Comparison of ENCODE assay signal across 23 cellular contexts in the genomic region with DNA sequence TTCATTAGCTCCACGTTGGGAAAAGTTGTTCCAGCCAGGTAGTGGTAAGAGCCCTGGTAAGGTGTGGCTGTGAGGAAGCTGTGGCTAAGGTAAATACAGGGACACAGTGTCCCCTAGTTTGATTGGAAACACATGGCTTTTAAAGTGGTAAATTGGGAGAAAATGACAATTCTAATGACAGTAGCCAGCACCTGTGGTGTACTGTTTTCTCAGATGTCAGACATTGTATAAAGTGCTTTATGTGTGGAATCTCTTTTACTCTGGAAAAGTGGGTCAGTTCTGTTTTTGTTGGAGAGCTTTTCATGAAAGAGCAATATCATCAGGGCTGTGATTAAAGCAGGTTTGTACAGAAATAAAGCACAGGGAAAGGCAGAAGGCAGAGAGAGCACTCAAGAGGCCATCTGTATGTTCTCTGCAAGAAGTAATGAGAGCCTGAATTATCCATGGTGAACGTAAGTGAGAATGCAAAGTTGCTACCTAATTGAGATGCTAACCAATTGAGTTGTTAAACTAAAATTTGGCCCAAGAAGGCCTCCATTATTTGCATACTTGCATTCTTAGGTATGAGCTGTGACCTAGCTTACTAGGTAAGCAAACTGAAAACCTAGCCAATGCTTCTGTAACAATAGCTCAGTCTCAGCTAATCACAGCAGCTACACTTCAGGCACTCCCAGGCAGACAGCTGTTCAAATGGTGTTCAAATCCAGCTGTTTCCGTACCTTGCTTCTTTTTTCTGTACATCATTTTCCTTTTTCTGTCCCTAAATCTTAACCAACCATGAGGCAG. TPM values are rescaled to one million over a fixed set of nuclear protein-coding genes. Genes with fewer than 3 reads are reported as not detected.
A peak's percentile ranks its signal among the peaks of the same experiment; 100 is the strongest.
DNase-seq lines count a peak whose midpoint lies in the region; ATAC-seq and TF ChIP-seq lines count a peak whose summit lies in the region.
"Had no signal": no experiment of that assay in that cellular context is flagged by ENCODE, and none has a peak within 500 bp of the region (broad histone marks: within the 10 kb centered on the region; RNA-seq: fewer than 3 reads in every experiment).

No MANE protein-coding gene starts in this region.

- H3K9ac ChIP-seq in mesendoderm (ENCODE audit: low read length) = no peak overlapping the region

- H3K27ac Mint-ChIP-seq in GM23338 = peak overlapping the region; percentile 34; the same call in 1 of the 2 replicates
- H3K27ac Mint-ChIP-seq in effector memory CD8-positive, alpha-beta T cell = no peak overlapping the region
- H3K27ac Mint-ChIP-seq: activated naive CD4-positive, alpha-beta T cell treated with anti-CD3 and anti-CD28 coated beads for 36 hours; CD4-positive, alpha-beta T cell; stimulated activated effector memory CD8-positive, alpha-beta T cell treated with anti-CD3 and anti-CD28 coated beads, Interleukin-12 subunit alpha, Interleukin-12 subunit beta, amount 100 ng/mL, for 72 hours had no signal

- H3K79me2 ChIP-seq in GM23338 (replicated peaks; ENCODE audit: insufficient read depth) (no peaks in the 10 kb centered on the region), mesendoderm (ENCODE audit: control insufficient read depth, insufficient read depth, low read length) (no peaks in the 10 kb centered on the region)

- peak; percentile 51 for DNase-seq in GM23338 (ENCODE audit: low spot score)
- peak; percentile 62 for DNase-seq in NCI-H146 (lab: John Stamatoyannopoulos, UW)
- DNase-seq in OCI-M1 (lab: John Stamatoyannopoulos, UW) = peak; percentile 58
- DNase-seq in mesendoderm = no peak
- no peak for DNase-seq in kidney glomerular epithelial cell (lab: John Stamatoyannopoulos, UW)
- no peak for DNase-seq in RPMI8226
- no peak for DNase-seq in effector memory CD8-positive, alpha-beta T cell
- DNase-seq: activated CD4-positive, CD25-positive, alpha-beta regulatory T cell treated with anti-CD3 and anti-CD28 coated beads, Interleukin-2, amount 50 U/mL, for 72 hours; activated CD8-positive, alpha-beta memory T cell treated with anti-CD3 and anti-CD28 coated beads for 24 hours; activated naive CD4-positive, alpha-beta T cell treated with anti-CD3 and anti-CD28 coated beads for 36 hours; activated T-cell treated with anti-CD3 and anti-CD28 coated beads, Interleukin-2, amount 50 U/mL, for 4 hours; amygdala; CD4-positive, alpha-beta T cell; IMR-90; lower lobe of right lung; NCI-H187; sigmoid colon; testis had no signal

- no peak overlapping the region for H2BK15ac ChIP-seq in mesendoderm (replicated peaks; ENCODE audit: low read depth)

- peak overlapping the region; percentile 44; the same call in 1 of the 2 replicates for H2AFZ ChIP-seq in GM23338

- H2BK120ac ChIP-seq in mesendoderm (ENCODE audit: low read depth, low read length) = no peak overlapping the region

- H3F3A ChIP-seq in GM23338 (replicated peaks; ENCODE audit: low read depth) = no peaks in the 10 kb centered on the region; the same call in 1 of the 2 replicates

- no CpG with 5 or more reads among the region's 3 CpGs for WGBS in mesendoderm (ENCODE audit: extremely low coverage, insufficient coverage, low lambda C conversion rate)

- no peaks in the 10 kb centered on the region for H3K27me3 ChIP-seq in GM23338 (ENCODE audit: insufficient read depth)
- no peaks in the 10 kb centered on the region for H3K27me3 ChIP-seq in mesendoderm (ENCODE audit: insufficient read depth, low read length, poor library complexity)
- H3K27me3 ChIP-seq: sigmoid colon, SJCRH30, testis had no signal

- H3K36me3 ChIP-seq in GM23338 (ENCODE audit: insufficient read depth) (no peaks in the 10 kb centered on the region), mesendoderm (ENCODE audit: control insufficient read depth, insufficient read depth, low read length) (no peaks in the 10 kb centered on the region)
- H3K36me3 ChIP-seq: lower lobe of right lung, sigmoid colon had no signal

- no peak overlapping the region for H2BK5ac ChIP-seq in mesendoderm (ENCODE audit: low read length)

- no peaks in the 10 kb centered on the region for H3K9me3 Mint-ChIP-seq in GM23338
- no peaks in the 10 kb centered on the region for H3K9me3 Mint-ChIP-seq in effector memory CD8-positive, alpha-beta T cell
- H3K9me3 Mint-ChIP-seq: activated naive CD4-positive, alpha-beta T cell treated with anti-CD3 and anti-CD28 coated beads for 36 hours; activated T-cell treated with anti-CD3 and anti-CD28 coated beads, Interleukin-2, amount 50 U/mL, for 4 hours; CD4-positive, alpha-beta T cell; stimulated activated effector memory CD8-positive, alpha-beta T cell treated with anti-CD3 and anti-CD28 coated beads, Interleukin-12 subunit alpha, Interleukin-12 subunit beta, amount 100 ng/mL, for 72 hours had no signal

- no peak overlapping the region for H3K56ac ChIP-seq in mesendoderm (ENCODE audit: low read length)

- no peak overlapping the region; the same call in 1 of the 2 replicates for H3K4me3 ChIP-seq in GM23338
- H3K4me3 ChIP-seq in mesendoderm (ENCODE audit: low read length) = no peak overlapping the region
- H3K4me3 ChIP-seq: GM12878, lower lobe of right lung, sigmoid colon, SJCRH30, testis had no signal

- H3K27ac ChIP-seq in GM23338 (ENCODE audit: low read depth) (peak overlapping the region; percentile 63), mesendoderm (ENCODE audit: low read depth, low read length) (no peak overlapping the region)
- H3K27ac ChIP-seq: lower lobe of right lung, sigmoid colon, SJCRH30, testis had no signal

- H3K4me1 ChIP-seq in GM23338 (ENCODE audit: insufficient read depth) (peaks cover 25% of the 10 kb centered on the region), mesendoderm (ENCODE audit: control insufficient read depth, low read depth, low read length) (peaks cover 8% of the 10 kb centered on the region)
- H3K4me1 ChIP-seq: lower lobe of right lung, sigmoid colon, testis had no signal

- peaks cover 2% of the 10 kb centered on the region for H3K27me3 Mint-ChIP-seq in GM23338 (ENCODE audit: insufficient read depth, low read depth, poor library complexity)
- H3K27me3 Mint-ChIP-seq in effector memory CD8-positive, alpha-beta T cell = no peaks in the 10 kb centered on the region
- H3K27me3 Mint-ChIP-seq: CD4-positive, alpha-beta T cell had no signal

- H3K36me3 Mint-ChIP-seq in GM23338 (ENCODE audit: low read depth) = peaks cover 10% of the 10 kb centered on the region; the same call in 2 of the 3 replicates
- no peaks in the 10 kb centered on the region for H3K36me3 Mint-ChIP-seq in effector memory CD8-positive, alpha-beta T cell (ENCODE audit: insufficient read depth)
- H3K36me3 Mint-ChIP-seq: stimulated activated effector memory CD8-positive, alpha-beta T cell treated with anti-CD3 and anti-CD28 coated beads, Interleukin-12 subunit alpha, Interleukin-12 subunit beta, amount 100 ng/mL, for 72 hours had no signal

- H3K4ac ChIP-seq in mesendoderm (ENCODE audit: low read depth, low read length) = no peak overlapping the region

- H4K5ac ChIP-seq in mesendoderm (ENCODE audit: low read length) = no peak overlapping the region

- peak overlapping the region; percentile 37 for H3K4me2 ChIP-seq in GM23338
- H3K4me2 ChIP-seq in mesendoderm (ENCODE audit: low read length) = no peak overlapping the region

- peak; percentile 85 for ATAC-seq in GM23338
- ATAC-seq in effector memory CD8-positive, alpha-beta T cell (replicated peaks) = no peak
- ATAC-seq: activated T-cell treated with anti-CD3 and anti-CD28 coated beads, Interleukin-2, amount 50 U/mL, for 4 hours; GM12878; lower lobe of right lung; Panc1; stimulated activated effector memory CD8-positive, alpha-beta T cell treated with anti-CD3 and anti-CD28 coated beads, Interleukin-12 subunit alpha, Interleukin-12 subunit beta, amount 100 ng/mL, for 72 hours had no signal

- H3K18ac ChIP-seq in mesendoderm (ENCODE audit: low read length) = no peak overlapping the region

- no peak for TF ChIP-seq CTCF in GM23338 (conservative IDR thresholded peaks at IDR 0.05; ENCODE audit: low read depth in 2 of 2)

- no peak overlapping the region for H3K23ac ChIP-seq in mesendoderm (ENCODE audit: low read length)

- no peak overlapping the region for H4K8ac ChIP-seq in mesendoderm (ENCODE audit: low read depth, low read length)

- H3K4me1 Mint-ChIP-seq in GM23338 = peaks cover 29% of the 10 kb centered on the region
- no peaks in the 10 kb centered on the region for H3K4me1 Mint-ChIP-seq in effector memory CD8-positive, alpha-beta T cell (ENCODE audit: low read depth in 2 of 2)
- H3K4me1 Mint-ChIP-seq: stimulated activated effector memory CD8-positive, alpha-beta T cell treated with anti-CD3 and anti-CD28 coated beads, Interleukin-12 subunit alpha, Interleukin-12 subunit beta, amount 100 ng/mL, for 72 hours had no signal

- H3K4me3 Mint-ChIP-seq in GM23338 = no peak overlapping the region
- H3K4me3 Mint-ChIP-seq in effector memory CD8-positive, alpha-beta T cell = no peak overlapping the region
- H3K4me3 Mint-ChIP-seq: activated naive CD4-positive, alpha-beta T cell treated with anti-CD3 and anti-CD28 coated beads for 36 hours; activated T-cell treated with anti-CD3 and anti-CD28 coated beads, Interleukin-2, amount 50 U/mL, for 4 hours; CD4-positive, alpha-beta T cell; stimulated activated effector memory CD8-positive, alpha-beta T cell treated with anti-CD3 and anti-CD28 coated beads, Interleukin-12 subunit alpha, Interleukin-12 subunit beta, amount 100 ng/mL, for 72 hours had no signal

- H4K20me1 ChIP-seq in GM23338 (replicated peaks; ENCODE audit: insufficient read depth) = no peaks in the 10 kb centered on the region

- H3K79me1 ChIP-seq in mesendoderm (ENCODE audit: low read length) = no peaks in the 10 kb centered on the region

- peak overlapping the region; percentile 27 for H2AK5ac ChIP-seq in mesendoderm (ENCODE audit: low read length)

- H3K9me2 ChIP-seq in GM23338 (ENCODE audit: insufficient read depth) = peaks cover 7% of the 10 kb centered on the region; the same call in 1 of the 2 replicates

TF ChIP-seq in GM23338, 12 proteins besides CTCF, POLR2A, EP300 and RAD21 (continues in another document):
- TF ChIP-seq STAT1 (IDR thresholded peaks at IDR 0.05; ENCODE audit: unreplicated experiment) (no peak), NANOG (IDR thresholded peaks at IDR 0.05; ENCODE audit: borderline replicate concordance) (no peak), ZNF331 (CRISPR knock-in tag; IDR thresholded peaks at IDR 0.05; ENCODE audit: low read depth) (no peak), ZNF114 (CRISPR knock-in tag; IDR thresholded peaks at IDR 0.05) (no peak), POLR2AphosphoS5 (IDR thresholded peaks at IDR 0.05; ENCODE audit: low read depth) (no peak)
- TF ChIP-seq, protein P1, sequence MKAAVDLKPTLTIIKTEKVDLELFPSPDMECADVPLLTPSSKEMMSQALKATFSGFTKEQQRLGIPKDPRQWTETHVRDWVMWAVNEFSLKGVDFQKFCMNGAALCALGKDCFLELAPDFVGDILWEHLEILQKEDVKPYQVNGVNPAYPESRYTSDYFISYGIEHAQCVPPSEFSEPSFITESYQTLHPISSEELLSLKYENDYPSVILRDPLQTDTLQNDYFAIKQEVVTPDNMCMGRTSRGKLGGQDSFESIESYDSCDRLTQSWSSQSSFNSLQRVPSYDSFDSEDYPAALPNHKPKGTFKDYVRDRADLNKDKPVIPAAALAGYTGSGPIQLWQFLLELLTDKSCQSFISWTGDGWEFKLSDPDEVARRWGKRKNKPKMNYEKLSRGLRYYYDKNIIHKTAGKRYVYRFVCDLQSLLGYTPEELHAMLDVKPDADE (IDR thresholded peaks at IDR 0.05) = no peak

RNA-seq across cellular contexts. Expression of a gene that starts 28.2 kb away (rescaled TPM):
- total RNA-seq in GM23338 (2014; rRNA removed; shearing (Covaris generic)) = 10.2 and 13.5 TPM in 2 replicates
- 6.1 and 6.8 TPM in 2 replicates for polyA plus RNA-seq in GM23338 (2016; fragmentation: Nextera tagmentation; extraction: Ambion mirVana)
- 0.56 TPM for polyA plus RNA-seq in mesendoderm (2013, experiment 1 of 2)
- 0.55 TPM for polyA plus RNA-seq in mesendoderm (2013, experiment 2 of 2)
- total RNA-seq: activated naive CD4-positive, alpha-beta T cell treated with anti-CD3 and anti-CD28 coated beads for 36 hours; activated T-cell treated with anti-CD3 and anti-CD28 coated beads, Interleukin-2, amount 50 U/mL, for 4 hours; CD4-positive, alpha-beta T cell; GM12878; IMR-90; T-helper 2 cell treated with Interferon-gamma antibody and Interleukin-4, amounts not matched to agents 100 ng/mL and 5 ng/mL, for 36 hours had no signal
- polyA plus RNA-seq: GM12878 had no signal

Comparison
In these comparisons a context has a peak if more than half of its experiments do, and no peak if none do; other contexts are left out.
1. DNase-seq: peak in GM23338 (single experiment), NCI-H146 (single experiment) and OCI-M1 (single experiment); none in mesendoderm (single experiment), kidney glomerular epithelial cell (single experiment), RPMI8226 (single experiment) and effector memory CD8-positive, alpha-beta T cell (0 of 3).